8 cellular contexts compared by ENCODE assay signal in the genomic region with DNA sequence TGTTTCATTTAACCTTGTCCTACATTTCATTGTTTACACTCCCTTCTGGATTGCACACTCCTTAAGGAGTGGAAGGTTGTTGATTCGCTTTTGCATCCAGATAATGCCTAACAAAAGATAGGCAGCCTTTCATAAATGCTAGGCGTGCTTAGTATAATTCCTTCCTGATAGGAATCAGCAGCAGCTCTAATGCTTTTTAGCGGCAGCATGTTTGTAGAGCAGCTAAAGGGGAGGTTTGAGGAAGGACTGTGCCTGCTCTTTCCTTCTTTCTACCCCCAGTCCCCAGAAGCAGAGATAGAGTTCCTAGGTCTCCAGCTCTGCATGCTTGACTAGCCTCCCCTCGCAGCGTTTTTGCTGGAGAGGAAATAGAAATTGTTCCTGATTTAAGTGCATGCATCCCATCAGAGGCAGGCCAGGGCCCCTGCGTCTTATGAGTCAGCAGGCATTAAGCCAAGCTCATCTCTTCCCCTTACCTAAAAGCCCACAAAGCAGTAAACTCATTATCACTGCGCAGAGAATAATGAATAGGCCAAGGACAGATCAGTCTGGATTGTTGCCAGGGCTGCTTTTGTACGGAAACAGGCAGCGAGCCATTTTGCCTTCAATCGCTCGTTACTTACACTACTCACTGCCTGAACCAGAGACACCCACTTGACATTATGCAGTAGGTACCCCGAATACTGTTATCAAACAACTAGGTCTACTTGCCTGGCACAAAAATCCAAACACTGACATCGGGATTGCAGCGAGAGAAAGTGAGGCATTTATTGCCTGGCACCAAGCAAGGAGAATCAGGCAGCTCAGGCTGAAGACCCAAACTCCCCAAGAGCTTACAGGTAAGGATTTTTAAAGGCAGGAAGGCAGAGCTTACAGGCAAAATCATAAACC. TPM values are rescaled to one million over a fixed set of nuclear protein-coding genes. Genes with fewer than 3 reads are reported as not detected.
DNase-seq lines count a peak whose midpoint lies in the region; ATAC-seq and TF ChIP-seq lines count a peak whose summit lies in the region.

No MANE protein-coding gene starts in this region.

- peaks cover 27% of the 10 kb centered on the region for H3K4me1 Mint-ChIP-seq in activated T-cell treated with anti-CD3 and anti-CD28 coated beads, Interleukin-2, amount 50 U/mL, for 24 hours (ENCODE audit: low read depth)

- H3K36me3 Mint-ChIP-seq in activated T-cell treated with anti-CD3 and anti-CD28 coated beads, Interleukin-2, amount 50 U/mL, for 24 hours (ENCODE audit: low read depth), result no peaks in the 10 kb centered on the region

- peaks cover 8% of the 10 kb centered on the region for H3K27me3 Mint-ChIP-seq in activated T-cell treated with anti-CD3 and anti-CD28 coated beads, Interleukin-2, amount 50 U/mL, for 24 hours

- no peak overlapping the region for H3K4me3 Mint-ChIP-seq in activated T-cell treated with anti-CD3 and anti-CD28 coated beads, Interleukin-2, amount 50 U/mL, for 24 hours

- ATAC-seq in HG03439 (IDR thresholded peaks at IDR 0.05; ENCODE audit: unreplicated experiment), result no peak

- no peaks in the 10 kb centered on the region for H3K9me3 Mint-ChIP-seq in activated T-cell treated with anti-CD3 and anti-CD28 coated beads, Interleukin-2, amount 50 U/mL, for 24 hours

- peak; percentile 47 for DNase-seq in AG08396 (ENCODE audit: low spot score)
- peak; percentile 33 for DNase-seq in KG1 (lab: John Stamatoyannopoulos, UW)
- DNase-seq in fibroblast of gingiva (ENCODE audit: low read depth), result peak; percentile 17
- peak; percentile 67 for DNase-seq in pons (ENCODE audit: low spot score)
- DNase-seq in activated T-cell treated with anti-CD3 and anti-CD28 coated beads, Interleukin-2, amount 50 U/mL, for 24 hours, result no peak
- no peak for DNase-seq in GM19240 (ENCODE audit: insufficient read length, low spot score)

- H3K27ac Mint-ChIP-seq in activated T-cell treated with anti-CD3 and anti-CD28 coated beads, Interleukin-2, amount 50 U/mL, for 24 hours, result no peak overlapping the region

TF ChIP-seq in PFSK-1, 5 proteins besides CTCF, POLR2A, EP300 and RAD21:
- TF ChIP-seq POLR2AphosphoS5 (IDR thresholded peaks at IDR 0.05; ENCODE audit: low read depth, low read length) (0 out of 2 replicates have a peak, but pooled peaks have one; percentile 34), FOXP2 (optimal IDR thresholded peaks at IDR 0.05; ENCODE audit: borderline replicate concordance, extremely low read depth, extremely low read length, insufficient read depth) (peak; percentile 64), TAF1 (IDR thresholded peaks at IDR 0.05; ENCODE audit: borderline replicate concordance, insufficient read depth, low read length) (peak; percentile 48; the same call in 1 of the 2 replicates), SIN3A (IDR thresholded peaks at IDR 0.05; ENCODE audit: borderline replicate concordance, insufficient read depth, low read length) (0 out of 2 replicates have a peak, but pooled peaks have one; percentile 53)
- TF ChIP-seq, protein P1, sequence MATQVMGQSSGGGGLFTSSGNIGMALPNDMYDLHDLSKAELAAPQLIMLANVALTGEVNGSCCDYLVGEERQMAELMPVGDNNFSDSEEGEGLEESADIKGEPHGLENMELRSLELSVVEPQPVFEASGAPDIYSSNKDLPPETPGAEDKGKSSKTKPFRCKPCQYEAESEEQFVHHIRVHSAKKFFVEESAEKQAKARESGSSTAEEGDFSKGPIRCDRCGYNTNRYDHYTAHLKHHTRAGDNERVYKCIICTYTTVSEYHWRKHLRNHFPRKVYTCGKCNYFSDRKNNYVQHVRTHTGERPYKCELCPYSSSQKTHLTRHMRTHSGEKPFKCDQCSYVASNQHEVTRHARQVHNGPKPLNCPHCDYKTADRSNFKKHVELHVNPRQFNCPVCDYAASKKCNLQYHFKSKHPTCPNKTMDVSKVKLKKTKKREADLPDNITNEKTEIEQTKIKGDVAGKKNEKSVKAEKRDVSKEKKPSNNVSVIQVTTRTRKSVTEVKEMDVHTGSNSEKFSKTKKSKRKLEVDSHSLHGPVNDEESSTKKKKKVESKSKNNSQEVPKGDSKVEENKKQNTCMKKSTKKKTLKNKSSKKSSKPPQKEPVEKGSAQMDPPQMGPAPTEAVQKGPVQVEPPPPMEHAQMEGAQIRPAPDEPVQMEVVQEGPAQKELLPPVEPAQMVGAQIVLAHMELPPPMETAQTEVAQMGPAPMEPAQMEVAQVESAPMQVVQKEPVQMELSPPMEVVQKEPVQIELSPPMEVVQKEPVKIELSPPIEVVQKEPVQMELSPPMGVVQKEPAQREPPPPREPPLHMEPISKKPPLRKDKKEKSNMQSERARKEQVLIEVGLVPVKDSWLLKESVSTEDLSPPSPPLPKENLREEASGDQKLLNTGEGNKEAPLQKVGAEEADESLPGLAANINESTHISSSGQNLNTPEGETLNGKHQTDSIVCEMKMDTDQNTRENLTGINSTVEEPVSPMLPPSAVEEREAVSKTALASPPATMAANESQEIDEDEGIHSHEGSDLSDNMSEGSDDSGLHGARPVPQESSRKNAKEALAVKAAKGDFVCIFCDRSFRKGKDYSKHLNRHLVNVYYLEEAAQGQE (IDR thresholded peaks at IDR 0.05; ENCODE audit: insufficient read depth in 1 of 2, low read depth in 2 of 2, low read length in 2 of 2), result peak in 1 of 2 experiments; percentile 52; a peak in 1 of 4 replicates

RNA-seq across cellular contexts. Expression of a gene that starts 14.1 kb away (rescaled TPM):
- 0.18 TPM for polyA plus RNA-seq in PFSK-1 (2012; ENCODE audit: insufficient read length, low read depth)

RNA-seq across cellular contexts. Expression of a gene that starts 42.9 kb away (rescaled TPM):
- 2.4 TPM for polyA plus RNA-seq in PFSK-1 (2012; ENCODE audit: insufficient read length, low read depth)

Comparison
In these comparisons a context has a peak if more than half of its experiments do, and no peak if none do; other contexts are left out.
1. DNase-seq: peak in AG08396 (single experiment), KG1 (single experiment), fibroblast of gingiva (single experiment) and pons (single experiment); none in activated T-cell treated with anti-CD3 and anti-CD28 coated beads, Interleukin-2, amount 50 U/mL, for 24 hours (single experiment) and GM19240 (single experiment).